In genomic region chr16:81797443-81797842, GRCh38 we compare ENCODE assay signal across 8 cellular contexts. TPM values are rescaled to one million over a fixed set of nuclear protein-coding genes. Genes with fewer than 3 reads are reported as not detected.
DNase-seq lines count a peak whose midpoint lies in the region; ATAC-seq and TF ChIP-seq lines count a peak whose summit lies in the region.

No MANE protein-coding gene starts in this region.

- H3K27ac ChIP-seq in KMS-11, result no peak overlapping the region

- peak; percentile 82 for DNase-seq in cardiac septum (ENCODE audit: low spot score)
- DNase-seq in NCI-H526 treated with DMSO at 0.1 percent for 48 hours (lab: John Stamatoyannopoulos, UW), result no peak
- DNase-seq in T-helper 9 cell, result no peak
- DNase-seq in NCI-H748 treated with DMSO at 0.1 percent for 48 hours (lab: John Stamatoyannopoulos, UW), result no peak
- DNase-seq in ureter (ENCODE audit: low spot score), result no peak

- TF ChIP-seq CTCF in KMS-11 (conservative IDR thresholded peaks at IDR 0.05; ENCODE audit: low read depth, low read length), result no peak

- H4K20me1 ChIP-seq in KMS-11 (ENCODE audit: insufficient read depth), result no peaks in the 10 kb centered on the region

- no peaks in the 10 kb centered on the region for H3K27me3 ChIP-seq in KMS-11 (ENCODE audit: insufficient read depth, low read depth)

- H3K9ac ChIP-seq in KMS-11, result no peak overlapping the region

- 0 out of 2 replicates have a peak overlapping the region, but pooled peaks have one; percentile 28 for H2AFZ ChIP-seq in KMS-11 (ENCODE audit: low read depth)

- no peak overlapping the region for H3K4me3 ChIP-seq in KMS-11 (IDR thresholded peaks at IDR 0.05; ENCODE audit: insufficient read depth, low read depth, low read length)

- peaks cover 26% of the 10 kb centered on the region for H3K4me1 ChIP-seq in KMS-11 (ENCODE audit: low read depth, poor library complexity, severe bottlenecking)

- ATAC-seq in GM18508 (IDR thresholded peaks at IDR 0.05; ENCODE audit: insufficient read depth, unreplicated experiment) (peak; percentile 39), GM21576 (IDR thresholded peaks at IDR 0.05; ENCODE audit: unreplicated experiment) (peak; percentile 46)

- intact Hi-C loops in cardiac septum (cut with DNase I), result no loop called here

- no peaks in the 10 kb centered on the region for H3K79me2 ChIP-seq in KMS-11 (ENCODE audit: insufficient read depth, low read depth)

- H3K36me3 ChIP-seq in KMS-11 (ENCODE audit: insufficient read depth), result no peaks in the 10 kb centered on the region

- peak overlapping the region; percentile 15; the same call in 1 of the 2 replicates for H3K4me2 ChIP-seq in KMS-11

RNA-seq across cellular contexts. Expression of gene PLCG2, which starts 18.4 kb away (rescaled TPM):
- total RNA-seq in cardiac septum (8.5 TPM), ureter (37.6 TPM)
